8 cellular contexts compared by ENCODE assay signal in the genomic region with DNA sequence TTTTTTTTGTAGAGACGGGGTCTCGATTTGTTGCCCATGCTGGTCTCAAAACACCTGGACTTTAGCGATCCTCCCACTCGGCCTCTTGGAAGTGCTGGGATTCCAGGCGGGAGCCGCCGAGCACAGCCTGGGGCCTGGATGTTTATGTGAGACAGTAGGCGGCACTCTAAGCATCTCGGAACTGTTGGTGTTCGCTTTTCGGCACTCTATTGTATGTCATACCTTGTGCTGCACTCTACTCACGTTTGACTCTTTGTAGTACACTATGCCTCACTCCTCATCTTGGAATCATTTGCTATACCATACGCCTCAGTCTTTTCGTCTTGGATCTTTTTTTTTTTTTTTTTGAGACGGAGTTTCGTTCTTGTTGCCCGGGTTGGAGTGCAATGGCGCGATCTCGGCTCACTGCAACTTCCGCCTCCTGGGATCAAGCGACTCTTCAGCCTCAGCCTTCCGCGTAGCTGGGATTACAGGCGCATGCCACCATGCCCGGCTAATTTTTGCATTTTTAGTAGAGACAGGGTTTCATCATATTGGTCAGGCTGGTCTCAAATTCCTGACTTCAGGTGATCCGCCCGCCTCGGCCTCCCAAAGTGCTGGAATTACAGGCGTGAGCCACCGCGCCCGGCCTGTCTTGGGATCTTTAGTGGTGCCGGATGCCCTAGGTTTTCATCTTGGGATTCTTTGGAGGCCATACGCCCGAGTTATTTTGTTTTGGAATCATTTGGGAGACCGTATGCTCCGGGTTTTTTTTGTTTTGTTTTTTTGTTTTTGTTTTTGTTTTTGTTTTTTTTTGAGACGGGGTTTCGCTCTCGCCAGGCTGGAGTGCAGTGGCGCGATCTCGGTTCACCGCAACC. TPM values are rescaled to one million over a fixed set of nuclear protein-coding genes. Genes with fewer than 3 reads are reported as not detected.
A peak's percentile ranks its signal among the peaks of the same experiment; 100 is the strongest.
DNase-seq lines count a peak whose midpoint lies in the region; ATAC-seq and TF ChIP-seq lines count a peak whose summit lies in the region.

No MANE protein-coding gene starts in this region.

- no peak for TF ChIP-seq POLR2A in right lobe of liver (IDR thresholded peaks at IDR 0.05)

- H3K4me1 ChIP-seq in right lobe of liver: no peaks in the 10 kb centered on the region

- ATAC-seq in GM21825 (IDR thresholded peaks at IDR 0.05; ENCODE audit: unreplicated experiment): peak; percentile 32
- peak; percentile 33 to 40 (median 36) for ATAC-seq in right lobe of liver
- no peak for ATAC-seq in GM18861 (IDR thresholded peaks at IDR 0.05; ENCODE audit: unreplicated experiment)
- ATAC-seq in HG03159 (IDR thresholded peaks at IDR 0.05; ENCODE audit: unreplicated experiment): no peak

- no peak overlapping the region for H3K27ac ChIP-seq in right lobe of liver

- peak overlapping the region; percentile 79 for H3K4me3 Mint-ChIP-seq in activated naive CD8-positive, alpha-beta T cell

- peak; percentile 24; the same call in 1 of the 2 replicates for TF ChIP-seq CTCF in BJ (IDR thresholded peaks at IDR 0.05; ENCODE audit: insufficient read depth, low read depth, low read length)
- peak in 1 of 4 donors; percentile 5 for TF ChIP-seq CTCF in right lobe of liver (IDR thresholded peaks at IDR 0.05)

- WGBS in right lobe of liver (ENCODE audit: insufficient coverage, low coverage, low lambda C conversion rate, missing lambda C conversion rate): 37% methylated on average over 33 of the region's 45 CpGs

- CTCF ChIA-PET in BJ (lab: Yijun Ruan, JAX): interaction anchor here (1.0 kb wide), 1 partner anchor 13 kb away, joined by 3 read pairs; no protein-coding TSS in a partner anchor

- no peaks in the 10 kb centered on the region for H3K36me3 ChIP-seq in BJ (ENCODE audit: control insufficient read depth, insufficient read depth, low read length)
- H3K36me3 ChIP-seq in right lobe of liver: no peaks in the 10 kb centered on the region

- peaks cover 44% of the 10 kb centered on the region for H3K27me3 Mint-ChIP-seq in activated naive CD8-positive, alpha-beta T cell

- intact Hi-C loops in right lobe of liver (cut with DNase I): no loop called here

- peak overlapping the region; percentile 34 for H3K27ac Mint-ChIP-seq in activated naive CD8-positive, alpha-beta T cell

- no peak for DNase-seq in BJ (ENCODE audit: low read depth)
- no peak for DNase-seq in right lobe of liver
- DNase-seq in NOMO-1 treated with DMSO at 0.1 percent for 48 hours (lab: John Stamatoyannopoulos, UW; ENCODE audit: unreplicated experiment): no peak
- DNase-seq in HPDE6-E6E7 (ENCODE audit: extremely low spot score): no peak

- no peaks in the 10 kb centered on the region for H3K9me3 ChIP-seq in right lobe of liver

- H3K27me3 ChIP-seq in BJ (ENCODE audit: control insufficient read depth, insufficient read depth, low read length) (peaks cover 7% of the 10 kb centered on the region), right lobe of liver (no peaks in the 10 kb centered on the region)

- no peaks in the 10 kb centered on the region for H3K9me3 Mint-ChIP-seq in activated naive CD8-positive, alpha-beta T cell (ENCODE audit: low read depth)

- H3K4me1 Mint-ChIP-seq in activated naive CD8-positive, alpha-beta T cell (ENCODE audit: low read depth): peaks cover 6% of the 10 kb centered on the region

- POLR2A ChIA-PET in BJ (lab: Charles Lee): interaction anchor here (0.6 to 0.7 kb wide), 3 partner anchors 212 to 300 kb away, joined by 4 to 7 read pairs (median 6); no protein-coding TSS in a partner anchor

- H3K36me3 Mint-ChIP-seq in activated naive CD8-positive, alpha-beta T cell: no peaks in the 10 kb centered on the region

- H3K4me3 ChIP-seq in BJ (ENCODE audit: low read depth, low read length) (peak overlapping the region; percentile 25), right lobe of liver (peak overlapping the region in 1 of 3 donors; percentile 26)

RNA-seq across cellular contexts. Expression of gene ZDBF2, which starts 24.2 kb away (rescaled TPM):
- 2.5 and 5.1 TPM in 2 replicates for polyA plus RNA-seq in BJ (2011; rRNA removed)
- polyA minus RNA-seq in BJ (2011; rRNA and poly(A)+ RNA removed): 5.2 and 5.6 TPM in 2 replicates
- 1 to 10 TPM; 2.9 to 6.4 (median 4.3) TPM for total RNA-seq in right lobe of liver

Comparison
In these comparisons a context has a peak if more than half of its experiments do, and no peak if none do; other contexts are left out.
1. ATAC-seq: peak in GM21825 (single experiment) and right lobe of liver (4 of 4); none in GM18861 (single experiment) and HG03159 (single experiment).